2 cellular contexts compared by ENCODE assay signal in genomic region chr6:166514196-166514595, GRCh38.
TF ChIP-seq lines count a peak whose summit lies in the region.

No MANE protein-coding gene starts in this region.

TF ChIP-seq in H1, 55 proteins besides CTCF, POLR2A, EP300 and RAD21:
- TF ChIP-seq YY1 (IDR thresholded peaks at IDR 0.05; ENCODE audit: low read depth, low read length) (no peak), CTBP2 (IDR thresholded peaks at IDR 0.05; ENCODE audit: borderline replicate concordance, insufficient read depth, insufficient read length, low read length) (no peak), TEAD4 (IDR thresholded peaks at IDR 0.05; ENCODE audit: low read depth, low read length) (0 out of 2 replicates have a peak, but pooled peaks have one; percentile 7)
TF ChIP-seq in H1: peak in this region for 1.

TF ChIP-seq in HepG2, 621 proteins besides CTCF, POLR2A, EP300 and RAD21:
- TF ChIP-seq, protein P1, sequence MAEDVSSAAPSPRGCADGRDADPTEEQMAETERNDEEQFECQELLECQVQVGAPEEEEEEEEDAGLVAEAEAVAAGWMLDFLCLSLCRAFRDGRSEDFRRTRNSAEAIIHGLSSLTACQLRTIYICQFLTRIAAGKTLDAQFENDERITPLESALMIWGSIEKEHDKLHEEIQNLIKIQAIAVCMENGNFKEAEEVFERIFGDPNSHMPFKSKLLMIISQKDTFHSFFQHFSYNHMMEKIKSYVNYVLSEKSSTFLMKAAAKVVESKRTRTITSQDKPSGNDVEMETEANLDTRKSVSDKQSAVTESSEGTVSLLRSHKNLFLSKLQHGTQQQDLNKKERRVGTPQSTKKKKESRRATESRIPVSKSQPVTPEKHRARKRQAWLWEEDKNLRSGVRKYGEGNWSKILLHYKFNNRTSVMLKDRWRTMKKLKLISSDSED (CRISPR knock-in tag; IDR thresholded peaks at IDR 0.05): no peak
- no peak for TF ChIP-seq KDM5A (IDR thresholded peaks at IDR 0.05; ENCODE audit: borderline replicate concordance, low read length)
- TF ChIP-seq, protein P2, sequence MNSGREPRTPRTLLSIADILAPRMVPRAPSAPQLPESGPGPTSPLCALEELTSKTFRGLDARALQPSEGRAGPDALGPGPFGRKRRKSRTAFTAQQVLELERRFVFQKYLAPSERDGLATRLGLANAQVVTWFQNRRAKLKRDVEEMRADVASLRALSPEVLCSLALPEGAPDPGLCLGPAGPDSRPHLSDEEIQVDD (CRISPR knock-in tag; IDR thresholded peaks at IDR 0.05; ENCODE audit: borderline replicate concordance): no peak
TF ChIP-seq in HepG2: peak in this region for 0.
